In genomic region chr6:37799263-37799644, GRCh38 we compare ENCODE assay signal across 19 cellular contexts.
"Had no signal": no experiment of that assay in that cellular context is flagged by ENCODE, and none has a peak within 500 bp of the region (broad histone marks: within the 10 kb centered on the region; RNA-seq: fewer than 3 reads in every experiment).

No MANE protein-coding gene starts in this region.

- H3K27me3 ChIP-seq: dorsolateral prefrontal cortex, heart right ventricle, sigmoid colon, upper lobe of left lung, vagina had no signal

- DNase-seq: cortex of kidney; dorsolateral prefrontal cortex; effector CD8-positive, alpha-beta T cell; heart right ventricle; hypothalamus; kidney glomerular epithelial cell; left ventricle myocardium inferior; mesenchymal stem cell; naive thymus-derived CD8-positive, alpha-beta T cell; psoas muscle; sigmoid colon; stimulated activated CD4-positive, alpha-beta T cell treated with anti-CD3 and anti-CD28 coated beads, Interleukin-2, amount 100 ng/mL, for 48 hours; stimulated activated naive CD4-positive, alpha-beta T cell treated with Interleukin-2 at 50 U/mL for 16 hours; upper lobe of left lung had no signal

- H3K27ac ChIP-seq: dorsolateral prefrontal cortex, heart right ventricle, left ventricle myocardium inferior, neutrophil, psoas muscle, sigmoid colon, vagina had no signal

- H3K36me3 ChIP-seq: heart right ventricle, left ventricle myocardium inferior, neutrophil, sigmoid colon, upper lobe of left lung, vagina had no signal

- ATAC-seq: esophagus mucosa; heart right ventricle; naive thymus-derived CD8-positive, alpha-beta T cell had no signal

- H3K4me2 ChIP-seq: smooth muscle cell had no signal

- H3K4me1 ChIP-seq: vagina had no signal

- H3K9me3 ChIP-seq: heart right ventricle, left ventricle myocardium inferior, neutrophil, psoas muscle, sigmoid colon, upper lobe of left lung, vagina had no signal

- H3K4me3 ChIP-seq: dorsolateral prefrontal cortex, heart right ventricle, left ventricle myocardium inferior, lung, psoas muscle, sigmoid colon, smooth muscle cell, upper lobe of left lung, vagina had no signal
